Comparison of ENCODE assay signal across 25 cellular contexts in genomic region chr6:36025260-36025931, GRCh38. TPM values are rescaled to one million over a fixed set of nuclear protein-coding genes. Genes with fewer than 3 reads are reported as not detected.
A peak's percentile ranks its signal among the peaks of the same experiment; 100 is the strongest.
DNase-seq lines count a peak whose midpoint lies in the region; TF ChIP-seq lines count a peak whose summit lies in the region.
"Had no signal": no experiment of that assay in that cellular context is flagged by ENCODE, and none has a peak within 500 bp of the region (broad histone marks: within the 10 kb centered on the region; RNA-seq: fewer than 3 reads in every experiment).

No MANE protein-coding gene starts in this region.

- no peaks in the 10 kb centered on the region for H3K9me3 ChIP-seq in mammary epithelial cell (replicated peaks; ENCODE audit: insufficient read depth, low read length)
- no peaks in the 10 kb centered on the region for H3K9me3 ChIP-seq in smooth muscle cell (replicated peaks; ENCODE audit: low read depth)
- no peaks in the 10 kb centered on the region for H3K9me3 ChIP-seq in transverse colon
- H3K9me3 ChIP-seq: MG63, SJSA1 had no signal

- H3K4me1 Mint-ChIP-seq in MCF 10A (ENCODE audit: insufficient read depth, unreplicated experiment): no peaks in the 10 kb centered on the region

- DNase-seq in mammary epithelial cell: no peak
- DNase-seq in MCF 10A (ENCODE audit: unreplicated experiment): no peak
- peak; percentile 93 for DNase-seq in amniotic epithelial cell (ENCODE audit: low read depth)
- peak; percentile 88 for DNase-seq in fibroblast of the aortic adventitia (ENCODE audit: low read depth)
- DNase-seq in smooth muscle cell (lab: John Stamatoyannopoulos, UW; ENCODE audit: unreplicated experiment): no peak
- DNase-seq in NCI-H345 treated with DMSO at 0.1 percent for 48 hours (lab: John Stamatoyannopoulos, UW; ENCODE audit: unreplicated experiment): no peak
- DNase-seq in transverse colon: no peak
- no peak for DNase-seq in NK-92 (lab: John Stamatoyannopoulos, UW; ENCODE audit: unreplicated experiment)
- DNase-seq: activated CD4-positive, alpha-beta T cell treated with anti-CD3 and anti-CD28 coated beads for 4 hours; activated CD8-positive, alpha-beta memory T cell treated with anti-CD3 and anti-CD28 coated beads, Interleukin-2, amount 50 U/mL, for 48 hours; activated gamma-delta T cell treated with Interleukin-2 at 50 U/mL for 16 hours; aorta; CD4-positive, CD25-positive, alpha-beta regulatory T cell; cortex of kidney; DMS79; left colon; NCI-H187 treated with DMSO at 0.1 percent for 48 hours; NCI-H524 treated with DMSO at 0.1 percent for 48 hours; stimulated activated naive CD4-positive, alpha-beta T cell treated with Interleukin-2 at 50 U/mL for 16 hours; T1000 had no signal

- H3K27ac ChIP-seq in mammary epithelial cell (ENCODE audit: insufficient read depth, low read depth, low read length) (no peak overlapping the region), smooth muscle cell (ENCODE audit: low read depth) (peak overlapping the region; percentile 44), transverse colon (no peak overlapping the region)
- H3K27ac ChIP-seq: SJSA1 had no signal

- H3K9ac ChIP-seq in mammary epithelial cell (ENCODE audit: insufficient read depth, low read length) (no peak overlapping the region), smooth muscle cell (ENCODE audit: low read depth) (no peak overlapping the region)

- in situ Hi-C loops in mammary epithelial cell (cut with MboI; ENCODE audit: low sequenced_read_pairs in 2 of 2): loop anchor here (5.0 to 10.0 kb wide), 2 partner anchors 69 to 72 kb away; no protein-coding TSS in a partner anchor
- in situ Hi-C loops in transverse colon (cut with MboI; ENCODE audit: low pct_ligation_motif_present in 1 of 4, low pct_unique_long_range_greater_than_20kb in 1 of 4, low sequenced_read_pairs in 3 of 4): loop anchor here in 3 of 4 donors (5.0 to 10.0 kb wide), 4 partner anchors 69 to 329 kb away; no protein-coding TSS in a partner anchor

- H3K4me3 Mint-ChIP-seq in MCF 10A (ENCODE audit: unreplicated experiment): no peak overlapping the region

- peaks cover 4% of the 10 kb centered on the region for H3F3A ChIP-seq in smooth muscle cell (ENCODE audit: low read depth)

- H2AFZ ChIP-seq in mammary epithelial cell (ENCODE audit: low read depth, low read length) (peak overlapping the region; percentile 84), smooth muscle cell (ENCODE audit: low read depth) (no peak overlapping the region)

- POLR2A ChIA-PET in MCF 10A (lab: Yijun Ruan, JAX): interaction anchor here (0.7 kb wide), 1 partner anchor 87 kb away, joined by 3 read pairs; no protein-coding TSS in a partner anchor

- CTCF ChIA-PET in mammary epithelial cell (lab: Charles Lee; ENCODE audit: low non-redundant PET): no interaction called here
- CTCF ChIA-PET in MCF 10A (lab: Yijun Ruan, JAX): interaction anchor here (0.6 to 6.4 kb wide), 5 partner anchors 27 to 102 kb away, joined by 3 to 134 read pairs (median 4); no protein-coding TSS in a partner anchor

- H3K36me3 Mint-ChIP-seq in MCF 10A (ENCODE audit: insufficient read depth, unreplicated experiment): no peaks in the 10 kb centered on the region
- H3K36me3 Mint-ChIP-seq: CD4-positive, CD25-positive, alpha-beta regulatory T cell had no signal

- H3K79me2 ChIP-seq in mammary epithelial cell (ENCODE audit: insufficient read depth, low read length): peaks cover 28% of the 10 kb centered on the region
- peaks cover 25% of the 10 kb centered on the region for H3K79me2 ChIP-seq in smooth muscle cell (ENCODE audit: low read depth)

- H3K27ac Mint-ChIP-seq in MCF 10A (ENCODE audit: low read depth, unreplicated experiment): no peak overlapping the region
- H3K27ac Mint-ChIP-seq: CD4-positive, CD25-positive, alpha-beta regulatory T cell had no signal

- no peak for TF ChIP-seq POLR2A in transverse colon (IDR thresholded peaks at IDR 0.05)

- no peaks in the 10 kb centered on the region for H3K9me3 Mint-ChIP-seq in MCF 10A (ENCODE audit: unreplicated experiment)
- H3K9me3 Mint-ChIP-seq: CD4-positive, CD25-positive, alpha-beta regulatory T cell had no signal

- whole genome bisulfite sequencing in mammary epithelial cell (ENCODE audit: low coverage, missing lambda C conversion rate): 100% methylated on average over 1 of the region's 1 CpG
- WGBS in smooth muscle cell (ENCODE audit: low lambda C conversion rate): 80% methylated on average over 1 of the region's 1 CpG
- WGBS in transverse colon (ENCODE audit: low coverage in 1 of 2), 2 donors: 100% methylated on average over 1 of the region's 1 CpG

- no peak for TF ChIP-seq EP300 in transverse colon (IDR thresholded peaks at IDR 0.05; ENCODE audit: low read depth)

- BruUV-seq in mammary epithelial cell (replicated peaks; lab: Mats Ljungman, UMichigan): no TSS peak
- BruUV-seq in MCF 10A (replicated peaks; lab: Mats Ljungman, UMichigan): no TSS peak

- H3K27me3 Mint-ChIP-seq in MCF 10A (ENCODE audit: insufficient read depth, unreplicated experiment): no peaks in the 10 kb centered on the region

- H3K4me3 ChIP-seq in mammary epithelial cell (replicated peaks in 1 of 3; ENCODE audit: insufficient read depth in 1 of 3, low read depth in 2 of 3, low read length in 3 of 3): no peak overlapping the region
- H3K4me3 ChIP-seq in fibroblast of the aortic adventitia (ENCODE audit: low read depth, low read length): no peak overlapping the region
- no peak overlapping the region for H3K4me3 ChIP-seq in smooth muscle cell
- no peak overlapping the region for H3K4me3 ChIP-seq in transverse colon
- H3K4me3 ChIP-seq: MG63, SJSA1 had no signal

- no peak for TF ChIP-seq CTCF in mammary epithelial cell (conservative IDR thresholded peaks at IDR 0.05 in 1 of 2, IDR thresholded peaks at IDR 0.05 in 1 of 2; ENCODE audit: extremely low read depth in 1 of 2, insufficient read depth in 1 of 2, low read depth in 1 of 2, low read length in 2 of 2)
- no peak for TF ChIP-seq CTCF in MCF 10A (IDR thresholded peaks at IDR 0.05; ENCODE audit: unreplicated experiment)
- no peak for TF ChIP-seq CTCF in fibroblast of the aortic adventitia (IDR thresholded peaks at IDR 0.05; ENCODE audit: insufficient read depth, low read length)
- no peak for TF ChIP-seq CTCF in smooth muscle cell (IDR thresholded peaks at IDR 0.05; ENCODE audit: borderline replicate concordance, insufficient read depth, poor library complexity, severe bottlenecking)
- TF ChIP-seq CTCF in transverse colon (IDR thresholded peaks at IDR 0.05): no peak

- dilution Hi-C loops in mammary epithelial cell (cut with HindIII; ENCODE audit: low sequenced_read_pairs): no loop called here

- H3K36me3 ChIP-seq in mammary epithelial cell (ENCODE audit: insufficient read depth, low read length) (no peaks in the 10 kb centered on the region), smooth muscle cell (ENCODE audit: low read depth) (no peaks in the 10 kb centered on the region), transverse colon (no peaks in the 10 kb centered on the region)
- H3K36me3 ChIP-seq: MG63 had no signal

- no peaks in the 10 kb centered on the region for H4K20me1 ChIP-seq in mammary epithelial cell (ENCODE audit: insufficient read depth, low read length)
- peaks cover 14% of the 10 kb centered on the region for H4K20me1 ChIP-seq in smooth muscle cell (ENCODE audit: low read depth)

- H3K27me3 ChIP-seq in mammary epithelial cell (ENCODE audit: insufficient read depth, low read length) (no peaks in the 10 kb centered on the region), smooth muscle cell (ENCODE audit: low read depth) (no peaks in the 10 kb centered on the region), transverse colon (peaks cover 9% of the 10 kb centered on the region)
- H3K27me3 ChIP-seq: MG63, SJSA1 had no signal

- H3K4me1 ChIP-seq in mammary epithelial cell (ENCODE audit: insufficient read depth, low read length): peaks cover 5% of the 10 kb centered on the region
- peaks cover 11% of the 10 kb centered on the region for H3K4me1 ChIP-seq in smooth muscle cell (ENCODE audit: low read depth)
- peaks cover 9 to 14% (median 11%) of the 10 kb centered on the region in 4 donors for H3K4me1 ChIP-seq in transverse colon

- intact Hi-C loops in mammary epithelial cell (cut with micrococcal nuclease) (no loop called here), MCF 10A (cut with micrococcal nuclease) (no loop called here), transverse colon (cut with DNase I; ENCODE audit: low total_unique reads) (no loop called here)

- H3K4me2 ChIP-seq in mammary epithelial cell (ENCODE audit: insufficient read depth, low read depth, low read length): no peak overlapping the region
- H3K4me2 ChIP-seq in smooth muscle cell: peak overlapping the region; percentile 65

RNA-seq across cellular contexts. Expression of gene SLC26A8, which starts 1.0 kb away (rescaled TPM):
- total RNA-seq in mammary epithelial cell (under 1 TPM in 1 of 2 donors, not detected in 1; under 0.01 TPM), MCF 10A (2022) (not detected in 2 replicates), fibroblast of the aortic adventitia (ENCODE audit: low replicate concordance) (0.18 TPM in 1 of 2 replicates, not detected in the other), smooth muscle cell (not detected in 2 replicates), transverse colon (1 to 10 TPM in 2 of 4 donors, not detected in 2; 1.1 to 2.6 TPM)
- polyA plus RNA-seq in mammary epithelial cell (0.16 TPM), smooth muscle cell (0.09 TPM in 1 of 2 replicates, not detected in the other)
- polyA minus RNA-seq in mammary epithelial cell: not detected
- total RNA-seq: A172; CD4-positive, CD25-positive, alpha-beta regulatory T cell; HT-29; progenitor cell of endocrine pancreas; SJSA1 had no signal
- polyA plus RNA-seq: aorta; CD4-positive, CD25-positive, alpha-beta regulatory T cell had no signal

RNA-seq across cellular contexts. Expression of gene MAPK14, which starts 2.2 kb away (rescaled TPM):
- 10 to 100 TPM; 44.4 to 66.8 TPM for total RNA-seq in mammary epithelial cell
- polyA plus RNA-seq in mammary epithelial cell: 32.2 TPM
- 102 TPM for polyA minus RNA-seq in mammary epithelial cell
- 42.9 and 46.2 TPM in 2 replicates for total RNA-seq in MCF 10A (2022)
- 72.5 and 99.8 TPM in 2 replicates for total RNA-seq in fibroblast of the aortic adventitia (ENCODE audit: low replicate concordance)
- total RNA-seq in smooth muscle cell: 57.6 and 62.8 TPM in 2 replicates
- polyA plus RNA-seq in smooth muscle cell: 28.0 and 29.3 TPM in 2 replicates
- 100 to 1,000 TPM in 2 of 4 donors, 10 to 100 TPM in 2; 82.2 to 132 (median 112) TPM for total RNA-seq in transverse colon

Comparison
In these comparisons a context has a peak if more than half of its experiments do, and no peak if none do; other contexts are left out.
1. DNase-seq: peak in amniotic epithelial cell (single experiment) and fibroblast of the aortic adventitia (single experiment); none in mammary epithelial cell (single experiment), MCF 10A (single experiment), smooth muscle cell (single experiment), NCI-H345 treated with DMSO at 0.1 percent for 48 hours (single experiment), transverse colon (single experiment) and NK-92 (single experiment).